In the genomic region with DNA sequence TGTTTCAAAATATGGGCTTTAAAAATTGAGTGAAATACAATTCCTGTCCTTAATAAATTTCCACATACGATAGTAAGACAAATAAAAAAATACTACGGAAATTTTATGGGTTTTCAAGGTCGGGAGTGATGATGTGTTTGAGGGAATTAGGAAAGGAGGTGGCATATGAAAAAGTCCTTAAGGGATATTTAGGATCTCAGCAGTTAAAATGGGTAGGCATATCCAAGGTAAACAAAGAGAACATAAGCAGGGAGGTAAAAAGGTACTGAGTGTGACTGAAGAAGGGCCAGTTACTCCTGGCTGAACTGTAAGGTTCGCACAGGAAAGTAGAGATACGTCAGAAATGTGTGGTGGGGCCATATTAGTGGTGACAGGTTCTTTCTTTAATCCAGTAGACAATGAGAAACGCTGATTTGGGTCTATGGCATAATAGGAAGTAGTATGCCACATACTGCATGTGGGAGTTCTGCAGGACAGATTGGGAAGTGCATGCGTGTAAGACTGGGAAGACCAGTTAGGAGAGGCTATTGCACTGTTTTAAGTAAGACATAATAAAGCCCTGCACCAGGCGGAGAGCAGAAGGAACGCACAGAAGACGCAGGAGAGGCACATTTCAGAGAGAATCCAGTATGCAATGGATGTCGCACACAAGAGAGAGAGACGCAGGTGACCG, we compare ENCODE assay signal across 8 cellular contexts. TPM values are rescaled to one million over a fixed set of nuclear protein-coding genes. Genes with fewer than 3 reads are reported as not detected.
DNase-seq lines count a peak whose midpoint lies in the region; ATAC-seq and TF ChIP-seq lines count a peak whose summit lies in the region.

No MANE protein-coding gene starts in this region.

- H3K27ac ChIP-seq in IMR-90 (ENCODE audit: insufficient read depth, low read length) (peak overlapping the region; percentile 29; the same call in 1 of the 2 replicates), transverse colon (peak overlapping the region; percentile 88 to 96 (median 93))
- H3K27ac ChIP-seq in effector memory CD4-positive, alpha-beta T cell (ENCODE audit: insufficient read depth, low read length, poor library complexity, severe bottlenecking): peak overlapping the region; percentile 72

- TF ChIP-seq CTCF in AG04449 (IDR thresholded peaks at IDR 0.05; ENCODE audit: insufficient read depth, low read length, missing control alignments) (peak; percentile 46), GM13977 (IDR thresholded peaks at IDR 0.05; ENCODE audit: extremely low read depth, insufficient read depth, missing control alignments) (no peak), IMR-90 (conservative IDR thresholded peaks at IDR 0.05; ENCODE audit: low read depth, low read length) (peak; percentile 40), transverse colon (IDR thresholded peaks at IDR 0.05) (peak; percentile 52 to 88 (median 66))

- no peak overlapping the region for H3K27ac Mint-ChIP-seq in activated CD4-positive, alpha-beta memory T cell treated with anti-CD3 and anti-CD28 coated beads for 36 hours

- H3K23ac ChIP-seq in IMR-90 (ENCODE audit: low read depth, low read length): peak overlapping the region; percentile 71; the same call in 1 of the 2 replicates

- POLR2A ChIA-PET in AG04449 (lab: Yijun Ruan, JAX) (interaction anchor here (0.9 to 1.7 kb wide), 5 partner anchors 10 to 381 kb away, joined by 3 to 9 read pairs (median 4); a partner anchor contains a TSS), IMR-90 (lab: Charles Lee; ENCODE audit: unreplicated experiment) (no interaction called here)
- POLR2A ChIA-PET in activated CD4-positive, alpha-beta memory T cell treated with anti-CD3 and anti-CD28 coated beads for 36 hours (lab: Charles Lee): interaction anchor here (0.7 to 2.0 kb wide), 10 partner anchors 12 to 400 kb away, joined by 3 to 24 read pairs (median 4); a partner anchor contains a TSS

- peak overlapping the region; percentile 87 for H3K4ac ChIP-seq in IMR-90 (ENCODE audit: low read depth, low read length)

- H2BK120ac ChIP-seq in IMR-90 (ENCODE audit: low read depth, low read length): peak overlapping the region; percentile 69

- no peak overlapping the region for H3K18ac ChIP-seq in IMR-90 (ENCODE audit: low read depth, low read length)

- peak overlapping the region; percentile 78 for H3K14ac ChIP-seq in IMR-90 (replicated peaks; ENCODE audit: low read depth, low read length)

- peak; percentile 39 for TF ChIP-seq RAD21 in IMR-90 (IDR thresholded peaks at IDR 0.05; ENCODE audit: low read length)

- H3K27me3 Mint-ChIP-seq in activated CD4-positive, alpha-beta memory T cell treated with anti-CD3 and anti-CD28 coated beads for 36 hours: no peaks in the 10 kb centered on the region

- ATAC-seq in IMR-90 (ENCODE audit: low read depth): peak; percentile 56

- peak overlapping the region; percentile 18; the same call in 1 of the 3 replicates for H2BK15ac ChIP-seq in IMR-90 (ENCODE audit: low read depth, low read length)

- H4K5ac ChIP-seq in IMR-90 (ENCODE audit: low read depth, low read length): peak overlapping the region; percentile 67; the same call in 1 of the 2 replicates

- H2BK20ac ChIP-seq in IMR-90 (ENCODE audit: low read depth, low read length): no peak overlapping the region

- DNase-seq in AG04449 (ENCODE audit: low read depth, low spot score): peak; percentile 59
- DNase-seq in GM13977 (ENCODE audit: low spot score): peak; percentile 55
- DNase-seq in IMR-90: peak; percentile 88
- DNase-seq in RKO (ENCODE audit: low spot score): peak; percentile 95
- peak in 1 of 3 donors; percentile 1 for DNase-seq in effector memory CD4-positive, alpha-beta T cell
- DNase-seq in lung microvascular endothelial cell (ENCODE audit: low read depth in 2 of 2): peak; percentile 74 to 78
- peak; percentile 59 for DNase-seq in transverse colon
- no peak for DNase-seq in activated CD4-positive, alpha-beta memory T cell treated with anti-CD3 and anti-CD28 coated beads for 36 hours

- H2AK5ac ChIP-seq in IMR-90 (ENCODE audit: low read depth, low read length): no peak overlapping the region

- no peaks in the 10 kb centered on the region for H3K9me1 ChIP-seq in IMR-90 (ENCODE audit: insufficient read depth, low read length)

- peaks cover 18% of the 10 kb centered on the region; the same call in 1 of the 2 replicates for H4K20me1 ChIP-seq in IMR-90 (ENCODE audit: insufficient read depth, low read length)

- H2AK9ac ChIP-seq in IMR-90 (replicated peaks; ENCODE audit: low read depth, low read length, poor library complexity): peak overlapping the region; percentile 88

- BruUV-seq in IMR-90 (replicated peaks; lab: Mats Ljungman, UMichigan): no TSS peak

- dilution Hi-C loops in IMR-90 (cut with HindIII; ENCODE audit: low sequenced_read_pairs, unreplicated experiment): no loop called here

- TF ChIP-seq POLR2A in IMR-90 (IDR thresholded peaks at IDR 0.05; ENCODE audit: low read depth, low read length) (no peak), transverse colon (IDR thresholded peaks at IDR 0.05) (no peak)

- no peak overlapping the region for H3K4me3 Mint-ChIP-seq in activated CD4-positive, alpha-beta memory T cell treated with anti-CD3 and anti-CD28 coated beads for 36 hours

- no peaks in the 10 kb centered on the region for H3K9me3 ChIP-seq in IMR-90 (ENCODE audit: control insufficient read depth, insufficient read depth, low read length)
- H3K9me3 ChIP-seq in effector memory CD4-positive, alpha-beta T cell (ENCODE audit: control insufficient read depth, low read length): no peaks in the 10 kb centered on the region
- no peaks in the 10 kb centered on the region for H3K9me3 ChIP-seq in transverse colon

- H3K9ac ChIP-seq in IMR-90 (ENCODE audit: low read depth, low read length): peak overlapping the region; percentile 54; the same call in 1 of the 2 replicates

- H2BK5ac ChIP-seq in IMR-90 (ENCODE audit: low read depth, low read length, poor library complexity, severe bottlenecking): no peak overlapping the region

- H3K4me1 ChIP-seq in IMR-90 (ENCODE audit: control insufficient read depth, insufficient read depth, low read length) (no peaks in the 10 kb centered on the region; the same call in 1 of the 2 replicates), transverse colon (peaks cover 0 to 34% (median 12%) of the 10 kb centered on the region in 4 donors)
- H3K4me1 ChIP-seq in effector memory CD4-positive, alpha-beta T cell (ENCODE audit: control insufficient read depth, insufficient read depth, low read length, poor library complexity, severe bottlenecking): peaks cover 4% of the 10 kb centered on the region

- no peaks in the 10 kb centered on the region for H3K27me3 ChIP-seq in IMR-90 (ENCODE audit: control insufficient read depth, insufficient read depth, low read length)
- H3K27me3 ChIP-seq in effector memory CD4-positive, alpha-beta T cell (replicated peaks; ENCODE audit: control insufficient read depth, insufficient read depth, low read length, poor library complexity, severe bottlenecking): no peaks in the 10 kb centered on the region
- no peaks in the 10 kb centered on the region for H3K27me3 ChIP-seq in transverse colon

- CTCF ChIA-PET in AG04449 (lab: Yijun Ruan, JAX) (interaction anchor here (1.0 to 1.4 kb wide), 9 partner anchors 13 to 401 kb away, joined by 3 to 11 read pairs (median 4); a partner anchor contains a TSS), IMR-90 (lab: Yijun Ruan, JAX) (interaction anchor here (0.7 to 1.9 kb wide), 3 partner anchors 99 to 288 kb away, joined by 3 to 11 read pairs (median 4); a partner anchor contains a TSS)
- CTCF ChIA-PET in activated CD4-positive, alpha-beta memory T cell treated with anti-CD3 and anti-CD28 coated beads for 36 hours (lab: Charles Lee): interaction anchor here (1.0 to 2.0 kb wide), 8 partner anchors 15 to 345 kb away, joined by 3 to 31 read pairs (median 6); a partner anchor contains a TSS

- peak overlapping the region; percentile 97 for H2AFZ ChIP-seq in IMR-90 (replicated peaks; ENCODE audit: low read length, poor library complexity)

- peaks cover 13% of the 10 kb centered on the region for H3K36me3 Mint-ChIP-seq in activated CD4-positive, alpha-beta memory T cell treated with anti-CD3 and anti-CD28 coated beads for 36 hours

- intact Hi-C loops in IMR-90 (cut with micrococcal nuclease) (loop anchor here (1.0 to 10.0 kb wide), 6 partner anchors 100 to 651 kb away; a partner anchor contains a TSS), transverse colon (cut with DNase I; ENCODE audit: low total_unique reads) (loop anchor here (10.0 kb wide), 1 partner anchor 101 kb away; a partner anchor contains a TSS)
- intact Hi-C loops in activated CD4-positive, alpha-beta memory T cell treated with anti-CD3 and anti-CD28 coated beads for 36 hours (cut with micrococcal nuclease): loop anchor here (1.0 to 5.0 kb wide), 6 partner anchors 11 to 399 kb away; a partner anchor contains a TSS

- peaks cover 29% of the 10 kb centered on the region for H3K4me1 Mint-ChIP-seq in activated CD4-positive, alpha-beta memory T cell treated with anti-CD3 and anti-CD28 coated beads for 36 hours (ENCODE audit: low read depth)

- H3K79me1 ChIP-seq in IMR-90 (ENCODE audit: low read depth in 1 of 2, low read length in 2 of 2): peaks cover 0 to 22% of the 10 kb centered on the region in 2 experiments; a peak in 2 of 4 replicates

- H4K91ac ChIP-seq in IMR-90 (ENCODE audit: insufficient read depth, low read depth, low read length): no peak overlapping the region

- peak overlapping the region; percentile 48; the same call in 1 of the 2 replicates for H3K56ac ChIP-seq in IMR-90 (ENCODE audit: extremely low read depth, insufficient read depth, low read length)

- no peak for TF ChIP-seq EP300 in transverse colon (IDR thresholded peaks at IDR 0.05; ENCODE audit: low read depth)

- H4K8ac ChIP-seq in IMR-90 (ENCODE audit: low read depth in 2 of 2, low read length in 2 of 2): peak overlapping the region; percentile 7 to 79; a peak in 3 of 4 replicates

- peak overlapping the region; percentile 67 for H3K4me2 ChIP-seq in IMR-90 (ENCODE audit: low read depth, low read length)

- H3K4me3 ChIP-seq in AG04449 (ENCODE audit: low read depth, low read length): peak overlapping the region; percentile 91
- H3K4me3 ChIP-seq in IMR-90 (ENCODE audit: insufficient read depth, low read depth, low read length): peak overlapping the region; percentile 66
- H3K4me3 ChIP-seq in effector memory CD4-positive, alpha-beta T cell (ENCODE audit: insufficient read depth, low read depth, low read length, poor library complexity, severe bottlenecking): peak overlapping the region; percentile 95
- peak overlapping the region; percentile 36 to 92 (median 74) for H3K4me3 ChIP-seq in transverse colon

- H3K36me3 ChIP-seq in IMR-90 (ENCODE audit: control insufficient read depth, insufficient read depth, low read length) (no peaks in the 10 kb centered on the region), transverse colon (no peaks in the 10 kb centered on the region)
- H3K36me3 ChIP-seq in effector memory CD4-positive, alpha-beta T cell (ENCODE audit: control insufficient read depth, insufficient read depth, low read length): peaks cover 3% of the 10 kb centered on the region

- whole genome bisulfite sequencing in IMR-90 (ENCODE audit: extremely low coverage in 2 of 2, insufficient read length in 1 of 2), 2 experiments: 0 to 100% methylated on average over 1 to 10 of the region's 13 CpGs
- 8 to 13% methylated on average over 12 to 13 of the region's 13 CpGs for WGBS in transverse colon (ENCODE audit: low coverage in 1 of 2), 2 donors

- no peaks in the 10 kb centered on the region for H3K9me3 Mint-ChIP-seq in activated CD4-positive, alpha-beta memory T cell treated with anti-CD3 and anti-CD28 coated beads for 36 hours

- in situ Hi-C loops in GM13977 (cut with MboI; ENCODE audit: low pct_unique_long_range_greater_than_20kb, low sequenced_read_pairs, unreplicated experiment): loop anchor here (25.0 kb wide), 1 partner anchor 351 kb away; no protein-coding TSS in a partner anchor
- in situ Hi-C loops in IMR-90 (cut with MboI; ENCODE audit: low sequenced_read_pairs): no loop called here
- in situ Hi-C loops in transverse colon (cut with MboI; ENCODE audit: low pct_ligation_motif_present in 1 of 4, low pct_unique_long_range_greater_than_20kb in 1 of 4, low sequenced_read_pairs in 3 of 4): loop anchor here in 1 of 4 donors (25.0 kb wide), 1 partner anchor 99 kb away; a partner anchor contains a TSS

RNA-seq across cellular contexts. Expression of a gene that starts 0.9 kb away (rescaled TPM):
- 48.6 and 89.7 TPM in 2 replicates for total RNA-seq in IMR-90 (2012; rRNA removed)
- 18.1 and 23.3 TPM in 2 replicates for polyA plus RNA-seq in IMR-90 (2012; rRNA removed)
- 2.6 and 4.2 TPM in 2 replicates for polyA plus RNA-seq in IMR-90 (2012; cell fraction: cytosol; rRNA removed)
- 13.9 and 63.4 TPM in 2 replicates for polyA plus RNA-seq in IMR-90 (2012; cell fraction: nucleus; rRNA removed; ENCODE audit: low replicate concordance)
- 54.9 and 90.5 TPM in 2 replicates for total RNA-seq in lung microvascular endothelial cell
- 100 to 1,000 TPM in 2 of 4 donors, 10 to 100 TPM in 2; 44.9 to 205 (median 99.5) TPM for total RNA-seq in transverse colon
- 10 to 100 TPM; 57.7 to 68.6 TPM for total RNA-seq in activated CD4-positive, alpha-beta memory T cell treated with anti-CD3 and anti-CD28 coated beads for 36 hours

Comparison
In these comparisons a context has a peak if more than half of its experiments do, and no peak if none do; other contexts are left out.
1. H3K27ac ChIP-seq: peak in every context shown above with its lines; median percentile 93 in transverse colon; 72 in effector memory CD4-positive, alpha-beta T cell; 29 in IMR-90.